In the genomic region with DNA sequence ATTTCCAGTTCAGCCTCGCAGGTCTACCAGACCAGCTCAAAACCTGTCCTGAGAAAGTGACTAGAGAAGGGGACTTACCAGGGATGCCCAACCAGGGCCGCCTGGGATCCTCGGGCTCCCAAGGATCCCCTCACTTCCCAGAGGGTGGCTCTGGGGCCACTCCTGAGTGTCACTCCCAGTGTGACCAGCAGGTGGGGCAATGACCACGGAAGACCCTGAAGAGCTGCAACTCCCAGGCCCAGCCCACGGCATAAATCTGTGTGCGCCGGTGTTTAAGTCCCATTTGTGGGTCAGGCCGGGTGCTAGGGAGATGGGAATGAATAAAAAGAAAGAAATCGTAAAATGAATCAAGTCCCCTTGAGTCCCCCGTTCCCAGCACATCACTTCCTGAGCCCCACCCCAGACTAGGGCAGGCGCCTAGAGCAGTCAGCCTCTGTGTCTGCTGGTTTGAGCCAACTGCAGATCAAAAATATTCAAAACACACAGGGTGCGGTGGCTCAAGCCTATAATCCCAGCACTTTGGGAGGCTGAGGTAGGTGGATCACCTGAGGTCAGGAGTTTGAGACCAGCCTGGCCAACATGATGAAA, we compare ENCODE assay signal across 7 cellular contexts. TPM values are rescaled to one million over a fixed set of nuclear protein-coding genes. Genes with fewer than 3 reads are reported as not detected.
DNase-seq lines count a peak whose midpoint lies in the region; ATAC-seq and TF ChIP-seq lines count a peak whose summit lies in the region.

No MANE protein-coding gene starts in this region.

- intact Hi-C loops in heart left ventricle (cut with DNase I): loop anchor here in 8 of 10 donors (1.0 to 10.0 kb wide), 4 partner anchors 48 to 231 kb away; a partner anchor contains a TSS

- TF ChIP-seq POLR2A in heart left ventricle (IDR thresholded peaks at IDR 0.05): no peak

- peak overlapping the region in 1 of 12 donors; percentile 30 for H3K27ac ChIP-seq in heart left ventricle

- DNase-seq in MV-4-11 (lab: John Stamatoyannopoulos, UW) (peak; percentile 71), SW480 (ENCODE audit: low spot score) (peak; percentile 80), heart left ventricle (peak; percentile 82 to 91 (median 84)), retinal pigment epithelial cell (ENCODE audit: low read depth) (no peak)
- DNase-seq in activated naive CD8-positive, alpha-beta T cell treated with anti-CD3 and anti-CD28 coated beads for 36 hours: peak; percentile 80

- H3K27me3 Mint-ChIP-seq in activated naive CD8-positive, alpha-beta T cell treated with anti-CD3 and anti-CD28 coated beads for 36 hours: no peaks in the 10 kb centered on the region

- no peaks in the 10 kb centered on the region for H3K9me3 Mint-ChIP-seq in activated naive CD8-positive, alpha-beta T cell treated with anti-CD3 and anti-CD28 coated beads for 36 hours

- peak; percentile 53 to 77 (median 76) for ATAC-seq in heart left ventricle
- no peak for ATAC-seq in HG03175 (IDR thresholded peaks at IDR 0.05; ENCODE audit: unreplicated experiment)

- peak overlapping the region; percentile 78 for H3K27ac Mint-ChIP-seq in activated naive CD8-positive, alpha-beta T cell treated with anti-CD3 and anti-CD28 coated beads for 36 hours

- 10 to 13% (median 12%) methylated on average over 8 to 12 of the region's 12 CpGs for WGBS in heart left ventricle, 4 donors

- peak overlapping the region; percentile 23 for H3K4me3 Mint-ChIP-seq in activated naive CD8-positive, alpha-beta T cell treated with anti-CD3 and anti-CD28 coated beads for 36 hours

- peaks cover 75% of the 10 kb centered on the region for H3K4me1 Mint-ChIP-seq in activated naive CD8-positive, alpha-beta T cell treated with anti-CD3 and anti-CD28 coated beads for 36 hours

- TF ChIP-seq CTCF in GM12873 (IDR thresholded peaks at IDR 0.05; ENCODE audit: insufficient read depth, low read depth, low read length, missing control alignments) (peak; percentile 86), heart left ventricle (IDR thresholded peaks at IDR 0.05) (peak; percentile 76 to 96 (median 88)), retinal pigment epithelial cell (conservative IDR thresholded peaks at IDR 0.05; ENCODE audit: low read depth, low read length) (peak; percentile 93)

- peaks cover 0 to 16% (median 10%) of the 10 kb centered on the region in 9 donors for H3K36me3 ChIP-seq in heart left ventricle

- H3K27me3 ChIP-seq in heart left ventricle: no peaks in the 10 kb centered on the region

- H3K4me3 ChIP-seq in heart left ventricle (no peak overlapping the region), retinal pigment epithelial cell (ENCODE audit: low read length) (no peak overlapping the region)

- peaks cover 0 to 55% (median 24%) of the 10 kb centered on the region in 12 donors for H3K4me1 ChIP-seq in heart left ventricle

- no peaks in the 10 kb centered on the region for H3K9me3 ChIP-seq in heart left ventricle

- peaks cover 40% of the 10 kb centered on the region for H3K36me3 Mint-ChIP-seq in activated naive CD8-positive, alpha-beta T cell treated with anti-CD3 and anti-CD28 coated beads for 36 hours

RNA-seq across cellular contexts. Expression of a gene that starts 10.7 kb away (rescaled TPM):
- 10 to 100 TPM; 43.9 to 46.7 TPM for total RNA-seq in activated naive CD8-positive, alpha-beta T cell treated with anti-CD3 and anti-CD28 coated beads for 36 hours
- total RNA-seq in heart left ventricle: 10 to 100 TPM in 2 of 9 donors, 1 to 10 TPM in 7; 2.1 to 16.7 (median 4.9) TPM
- 1 to 10 TPM; 2.7 to 5.2 TPM for polyA plus RNA-seq in heart left ventricle

RNA-seq across cellular contexts. Expression of a gene that starts 13.1 kb away (rescaled TPM):
- 100 to 1,000 TPM; 567 TPM for total RNA-seq in activated naive CD8-positive, alpha-beta T cell treated with anti-CD3 and anti-CD28 coated beads for 36 hours
- total RNA-seq in heart left ventricle: 100 to 1,000 TPM; 204 to 417 (median 283) TPM
- 100 to 1,000 TPM; 290 to 302 TPM for polyA plus RNA-seq in heart left ventricle

RNA-seq across cellular contexts. Expression of a gene that starts 21.8 kb away (rescaled TPM):
- total RNA-seq in activated naive CD8-positive, alpha-beta T cell treated with anti-CD3 and anti-CD28 coated beads for 36 hours: 10 to 100 TPM; 20.4 to 21.3 TPM
- total RNA-seq in heart left ventricle: not detected
- not detected for polyA plus RNA-seq in heart left ventricle

RNA-seq across cellular contexts. Expression of a gene that starts 46.8 kb away (rescaled TPM):
- 1 to 10 TPM; 3.7 to 3.9 TPM for total RNA-seq in activated naive CD8-positive, alpha-beta T cell treated with anti-CD3 and anti-CD28 coated beads for 36 hours
- 10 to 100 TPM in 7 of 9 donors, 1 to 10 TPM in 2; 8.8 to 23.4 (median 15.1) TPM for total RNA-seq in heart left ventricle
- 1 to 10 TPM; 2.4 to 9.1 TPM for polyA plus RNA-seq in heart left ventricle

Comparison
In these comparisons a context has a peak if more than half of its experiments do, and no peak if none do; other contexts are left out.
1. RNA of a gene that starts 21.8 kb away (total RNA-seq): 20.4 to 21.3 TPM in activated naive CD8-positive, alpha-beta T cell treated with anti-CD3 and anti-CD28 coated beads for 36 hours; not detected in heart left ventricle; every median in the first group is over 10 times any median in the second.
2. Peak in every context shown above with its lines, with median percentiles within 50 percentile points of each other: CTCF ChIP-seq.